24 cellular contexts compared by ENCODE assay signal in genomic region chr11:8071616-8072581, GRCh38. TPM values are rescaled to one million over a fixed set of nuclear protein-coding genes. Genes with fewer than 3 reads are reported as not detected.
DNase-seq lines count a peak whose midpoint lies in the region; ATAC-seq and TF ChIP-seq lines count a peak whose summit lies in the region.
"Had no signal": no experiment of that assay in that cellular context is flagged by ENCODE, and none has a peak within 500 bp of the region (broad histone marks: within the 10 kb centered on the region; RNA-seq: fewer than 3 reads in every experiment).

No MANE protein-coding gene starts in this region.

- no peaks in the 10 kb centered on the region for H3K36me3 Mint-ChIP-seq in WTC11
- H3K36me3 Mint-ChIP-seq in naive thymus-derived CD4-positive, alpha-beta T cell: peaks cover 0 to 1% (median 0%) of the 10 kb centered on the region in 5 donors
- H3K36me3 Mint-ChIP-seq: CD14-positive monocyte, T-cell had no signal

- no peak overlapping the region for H3K27ac ChIP-seq in naive thymus-derived CD4-positive, alpha-beta T cell (ENCODE audit: low read depth, low read length)
- H3K27ac ChIP-seq in upper lobe of right lung: no peak overlapping the region
- H3K27ac ChIP-seq: brain microvascular endothelial cell, HL-60 had no signal

- H3K4me3 ChIP-seq in naive thymus-derived CD4-positive, alpha-beta T cell (ENCODE audit: low read length): no peak overlapping the region
- H3K4me3 ChIP-seq in upper lobe of right lung: no peak overlapping the region

- ATAC-seq in WTC11 (peak; percentile 69), upper lobe of right lung (peak; percentile 12)
- ATAC-seq in naive thymus-derived CD4-positive, alpha-beta T cell: peak; percentile 20
- ATAC-seq: left colon, right cardiac atrium, T-cell had no signal

- no peaks in the 10 kb centered on the region for H3K36me3 ChIP-seq in naive thymus-derived CD4-positive, alpha-beta T cell (ENCODE audit: control insufficient read depth in 2 of 3, insufficient read depth in 3 of 3, low read length in 3 of 3)
- no peaks in the 10 kb centered on the region for H3K36me3 ChIP-seq in upper lobe of right lung
- H3K36me3 ChIP-seq: brain microvascular endothelial cell had no signal

- H3K4me1 Mint-ChIP-seq in WTC11: peaks cover 45% of the 10 kb centered on the region
- peaks cover 0 to 2% (median 0%) of the 10 kb centered on the region in 7 donors for H3K4me1 Mint-ChIP-seq in naive thymus-derived CD4-positive, alpha-beta T cell
- H3K4me1 Mint-ChIP-seq: CD14-positive monocyte, T-cell had no signal

- POLR2A ChIA-PET in WTC11 (lab: Charles Lee): interaction anchor here (0.5 kb wide), 1 partner anchor 986 kb away, joined by 7 read pairs; no protein-coding TSS in a partner anchor
- POLR2A ChIA-PET in naive thymus-derived CD4-positive, alpha-beta T cell (lab: Charles Lee): no interaction called here

- TF ChIP-seq CTCF in WTC11 (IDR thresholded peaks at IDR 0.05) (no peak), upper lobe of right lung (IDR thresholded peaks at IDR 0.05) (no peak)

- peak; percentile 3 for DNase-seq in activated T-cell treated with anti-CD3 and anti-CD28 coated beads, Interleukin-2, amount 50 U/mL, for 1 hour
- DNase-seq in activated T-cell treated with anti-CD3 and anti-CD28 coated beads, Interleukin-2, amount 50 U/mL, for 48 hours: no peak
- DNase-seq in WTC11 (ENCODE audit: low spot score): no peak
- DNase-seq in naive thymus-derived CD4-positive, alpha-beta T cell: no peak
- peak; percentile 47 for DNase-seq in upper lobe of right lung
- DNase-seq in NCI-H1105 treated with DMSO at 0.1 percent for 48 hours (lab: John Stamatoyannopoulos, UW): no peak
- no peak for DNase-seq in hippocampal formation (lab: John Stamatoyannopoulos, UW)
- DNase-seq in SKM-1 (lab: John Stamatoyannopoulos, UW; ENCODE audit: unreplicated experiment): no peak
- DNase-seq: ACHN; activated CD4-positive, alpha-beta T cell treated with anti-CD3 and anti-CD28 coated beads, Interleukin-2, amount 50 U/mL, for 1 hour; brain microvascular endothelial cell; EL; IMR-90; mesenchymal stem cell; NCI-H1694; NCI-H446; right cardiac atrium; SIG-M5; stimulated activated CD4-positive, alpha-beta T cell treated with anti-CD3 and anti-CD28 coated beads, Interleukin-15, amount 100 ng/mL, for 24 hours; stimulated activated CD8-positive, alpha-beta memory T cell treated with anti-CD3 and anti-CD28 coated beads, Interleukin-4, amount 100 ng/mL, for 48 hours; T-cell had no signal

- H3K9me3 ChIP-seq in naive thymus-derived CD4-positive, alpha-beta T cell (ENCODE audit: control insufficient read depth in 2 of 3, low read length in 3 of 3): no peaks in the 10 kb centered on the region
- H3K9me3 ChIP-seq in upper lobe of right lung: no peaks in the 10 kb centered on the region

- intact Hi-C loops in naive thymus-derived CD4-positive, alpha-beta T cell (cut with micrococcal nuclease): no loop called here
- intact Hi-C loops in upper lobe of right lung (cut with DNase I): no loop called here

- H3K4me3 Mint-ChIP-seq in WTC11: no peak overlapping the region
- H3K4me3 Mint-ChIP-seq in naive thymus-derived CD4-positive, alpha-beta T cell: no peak overlapping the region
- H3K4me3 Mint-ChIP-seq: CD14-positive monocyte, T-cell had no signal

- no peaks in the 10 kb centered on the region for H3K9me3 Mint-ChIP-seq in WTC11
- no peaks in the 10 kb centered on the region for H3K9me3 Mint-ChIP-seq in naive thymus-derived CD4-positive, alpha-beta T cell
- H3K9me3 Mint-ChIP-seq: T-cell had no signal

- H3K27me3 Mint-ChIP-seq in WTC11 (ENCODE audit: low read depth): peaks cover 12% of the 10 kb centered on the region
- peaks cover 17 to 26% (median 24%) of the 10 kb centered on the region in 5 donors for H3K27me3 Mint-ChIP-seq in naive thymus-derived CD4-positive, alpha-beta T cell

- CTCF ChIA-PET in WTC11 (lab: Charles Lee): interaction anchor here (0.7 to 3.6 kb wide), 10 partner anchors 9 to 64 kb away, joined by 3 to 23 read pairs (median 16); partner anchors contain the start of gene TUB
- CTCF ChIA-PET in naive thymus-derived CD4-positive, alpha-beta T cell (lab: Charles Lee): no interaction called here

- no peak overlapping the region for H3K27ac Mint-ChIP-seq in WTC11
- no peak overlapping the region for H3K27ac Mint-ChIP-seq in naive thymus-derived CD4-positive, alpha-beta T cell
- H3K27ac Mint-ChIP-seq: T-cell had no signal

- no peaks in the 10 kb centered on the region for H3K4me1 ChIP-seq in naive thymus-derived CD4-positive, alpha-beta T cell (ENCODE audit: control insufficient read depth in 2 of 2, insufficient read depth in 2 of 2, low read length in 2 of 2)
- H3K4me1 ChIP-seq in upper lobe of right lung: peaks cover 4% of the 10 kb centered on the region

- no peaks in the 10 kb centered on the region for H3K27me3 ChIP-seq in naive thymus-derived CD4-positive, alpha-beta T cell (ENCODE audit: control insufficient read depth in 2 of 2, insufficient read depth in 2 of 2, low read length in 2 of 2)
- H3K27me3 ChIP-seq in upper lobe of right lung: no peaks in the 10 kb centered on the region

TF ChIP-seq in WTC11, 78 proteins besides CTCF, POLR2A, EP300 and RAD21:
- TF ChIP-seq ZNF232 (CRISPR knock-in tag; IDR thresholded peaks at IDR 0.05) (no peak), ZNF138 (CRISPR knock-in tag; conservative IDR thresholded peaks at IDR 0.05) (no peak), ZNF423 (CRISPR knock-in tag; IDR thresholded peaks at IDR 0.05) (peak; percentile 92), ETV6 (CRISPR knock-in tag; IDR thresholded peaks at IDR 0.05) (peak; percentile 39; the same call in 1 of the 2 replicates)

RNA-seq across cellular contexts. Expression of gene TUB, which starts 9.1 kb away (rescaled TPM):
- 29.2 to 32.1 TPM (median 30.0 TPM) in 3 replicates for total RNA-seq in WTC11 (2021)
- under 1 TPM in 3 of 5 experiments, not detected in 2; 0.05 to 0.07 (median 0.05) TPM for total RNA-seq in naive thymus-derived CD4-positive, alpha-beta T cell
- polyA plus RNA-seq in naive thymus-derived CD4-positive, alpha-beta T cell: under 1 TPM in 1 of 2 donors, not detected in 1; 0.12 TPM
- total RNA-seq in upper lobe of right lung: 3.6 TPM
- polyA plus RNA-seq: CD14-positive monocyte had no signal

Comparison
In these comparisons a context has a peak if more than half of its experiments do, and no peak if none do; other contexts are left out.
1. DNase-seq: peak in activated T-cell treated with anti-CD3 and anti-CD28 coated beads, Interleukin-2, amount 50 U/mL, for 1 hour (single experiment) and upper lobe of right lung (single experiment); none in activated T-cell treated with anti-CD3 and anti-CD28 coated beads, Interleukin-2, amount 50 U/mL, for 48 hours (0 of 2), WTC11 (single experiment), naive thymus-derived CD4-positive, alpha-beta T cell (0 of 9), NCI-H1105 treated with DMSO at 0.1 percent for 48 hours (single experiment), hippocampal formation (0 of 2) and SKM-1 (single experiment).
2. ATAC-seq: peak in every context shown above with its lines; median percentile 69 in WTC11; 20 in naive thymus-derived CD4-positive, alpha-beta T cell; 12 in upper lobe of right lung.